1 cellular context compared by ENCODE assay signal in genomic region chr18:11572201-11572600, GRCh38.
TF ChIP-seq lines count a peak whose summit lies in the region.

No MANE protein-coding gene starts in this region.

TF ChIP-seq in GM12878, 131 proteins besides CTCF, POLR2A, EP300 and RAD21 (continued from another document):
- TF ChIP-seq USF1 (IDR thresholded peaks at IDR 0.05; ENCODE audit: borderline replicate concordance, extremely low read length, insufficient read depth, low read depth, low read length) (no peak), STAT3 (IDR thresholded peaks at IDR 0.05; ENCODE audit: low read depth, low read length) (no peak)
TF ChIP-seq in GM12878: peak in this region for 0.
